Comparison of ENCODE assay signal across 1 cellular context in genomic region chr9:119722384-119722783, GRCh38.
TF ChIP-seq lines count a peak whose summit lies in the region.

No MANE protein-coding gene starts in this region.

TF ChIP-seq in H1, 55 proteins besides CTCF, POLR2A, EP300 and RAD21 (continued from another document):
- TF ChIP-seq ATF2 (IDR thresholded peaks at IDR 0.05; ENCODE audit: low read length): no peak
- TF ChIP-seq TCF12 (IDR thresholded peaks at IDR 0.05; ENCODE audit: low read depth, low read length): no peak
